16 cellular contexts compared by ENCODE assay signal in the genomic region with DNA sequence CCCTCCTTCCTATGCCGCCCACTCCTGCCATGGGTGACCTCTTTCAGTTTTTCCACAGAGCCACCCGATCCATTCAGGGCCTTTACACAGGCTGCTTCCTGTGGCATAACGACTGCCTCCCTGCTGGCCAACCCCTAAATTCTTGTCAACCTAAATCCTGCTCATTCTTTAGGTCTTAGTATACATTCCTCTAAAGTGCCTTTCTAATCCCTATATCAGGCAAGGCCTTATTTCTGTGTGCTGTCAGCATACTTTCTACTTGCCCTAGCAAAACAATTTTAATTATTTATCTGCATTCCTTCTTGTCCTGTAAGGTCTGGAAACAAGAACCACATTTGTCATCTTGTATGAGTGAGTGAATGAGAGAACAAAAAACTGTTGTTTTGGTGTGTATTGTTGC.
DNase-seq lines count a peak whose midpoint lies in the region; FAIRE-seq and TF ChIP-seq lines count a peak whose summit lies in the region.
"Had no signal": no experiment of that assay in that cellular context is flagged by ENCODE, and none has a peak within 500 bp of the region (broad histone marks: within the 10 kb centered on the region; RNA-seq: fewer than 3 reads in every experiment).

No MANE protein-coding gene starts in this region.

- peaks cover 7% of the 10 kb centered on the region for H3K9me3 ChIP-seq in A673 (ENCODE audit: low read depth, low read length, poor library complexity, severe bottlenecking)

- H2AK5ac ChIP-seq in mesendoderm (ENCODE audit: low read length): no peak overlapping the region

- no peak overlapping the region for H4K5ac ChIP-seq in mesendoderm (ENCODE audit: low read length)

- H3K4me2 ChIP-seq in mesendoderm (ENCODE audit: low read length): no peak overlapping the region
- H3K4me2 ChIP-seq: BLaER1 had no signal

- H3K79me1 ChIP-seq in mesendoderm (ENCODE audit: low read length): no peaks in the 10 kb centered on the region

- no peak overlapping the region for H2BK15ac ChIP-seq in mesendoderm (replicated peaks; ENCODE audit: low read depth)

- no peak overlapping the region for H3K4ac ChIP-seq in mesendoderm (ENCODE audit: low read depth, low read length)

- CTCF ChIA-PET in A673 (lab: Charles Lee): no interaction called here

- no peak overlapping the region for H2BK120ac ChIP-seq in mesendoderm (ENCODE audit: low read depth, low read length)

- peak; percentile 77 for DNase-seq in HS-27A (ENCODE audit: low read depth)
- peak; percentile 86 for DNase-seq in amniotic epithelial cell (ENCODE audit: low read depth)
- DNase-seq in mesendoderm: peak; percentile 51
- DNase-seq in A673 (ENCODE audit: low spot score): no peak
- no peak for DNase-seq in HuH-7 (ENCODE audit: low spot score)
- DNase-seq in D721Med (ENCODE audit: insufficient read length, low spot score): no peak
- no peak for DNase-seq in NCI-H748 treated with DMSO at 0.1 percent for 48 hours (lab: John Stamatoyannopoulos, UW)
- DNase-seq: DMS53, GDM1, H9, KBM-7, NCI-H1092 treated with DMSO at 0.1 percent for 48 hours, NCI-H1694 treated with DMSO at 0.1 percent for 48 hours, NCI-H446 had no signal

- no peak overlapping the region for H2BK5ac ChIP-seq in mesendoderm (ENCODE audit: low read length)

- no peak for FAIRE-seq in D721Med (lab: Jason Lieb, UNC)
- FAIRE-seq: GM12892 had no signal

- POLR2A ChIA-PET in A673 (lab: Charles Lee; ENCODE audit: low non-redundant PET): no interaction called here

- H3K18ac ChIP-seq in mesendoderm (ENCODE audit: low read length): no peak overlapping the region

- H3K4me1 ChIP-seq in mesendoderm (ENCODE audit: control insufficient read depth, low read depth, low read length) (no peaks in the 10 kb centered on the region), A673 (ENCODE audit: insufficient read depth, low read length, poor library complexity, severe bottlenecking) (no peaks in the 10 kb centered on the region)
- H3K4me1 ChIP-seq: BLaER1 had no signal

- TF ChIP-seq CTCF in A673 (conservative IDR thresholded peaks at IDR 0.05; ENCODE audit: low read depth, low read length) (no peak), D721Med (IDR thresholded peaks at IDR 0.05; ENCODE audit: insufficient read depth, missing control alignments) (no peak)

- WGBS in mesendoderm (ENCODE audit: extremely low coverage, insufficient coverage, low lambda C conversion rate): no CpG with 5 or more reads among the region's 3 CpGs

- H3K23ac ChIP-seq in mesendoderm (ENCODE audit: low read length): no peak overlapping the region

- no peak overlapping the region for H3K27ac ChIP-seq in mesendoderm (ENCODE audit: low read depth, low read length)
- H3K27ac ChIP-seq in A673 (ENCODE audit: low read depth, low read length, poor library complexity, severe bottlenecking): no peak overlapping the region
- H3K27ac ChIP-seq: BLaER1 had no signal

- no peaks in the 10 kb centered on the region for H3K27me3 ChIP-seq in mesendoderm (ENCODE audit: insufficient read depth, low read length, poor library complexity)
- peaks cover 3% of the 10 kb centered on the region for H3K27me3 ChIP-seq in A673 (replicated peaks; ENCODE audit: insufficient read depth, low read depth, low read length, poor library complexity)
- H3K27me3 ChIP-seq: BLaER1 had no signal

- H3K9ac ChIP-seq in mesendoderm (ENCODE audit: low read length): no peak overlapping the region
- H3K9ac ChIP-seq: BLaER1 had no signal

- intact Hi-C loops in A673 (cut with micrococcal nuclease; ENCODE audit: unreplicated experiment): no loop called here

- no peak overlapping the region for H4K8ac ChIP-seq in mesendoderm (ENCODE audit: low read depth, low read length)

- H3K4me3 ChIP-seq in mesendoderm (ENCODE audit: low read length) (no peak overlapping the region), A673 (ENCODE audit: low read depth, low read length, poor library complexity, severe bottlenecking) (no peak overlapping the region)
- H3K4me3 ChIP-seq: BLaER1 had no signal

- no TSS peak for BruUV-seq in A673 (replicated peaks; lab: Mats Ljungman, UMichigan)

- H3K36me3 ChIP-seq in mesendoderm (ENCODE audit: control insufficient read depth, insufficient read depth, low read length) (no peaks in the 10 kb centered on the region), A673 (ENCODE audit: insufficient read depth, low read length, poor library complexity, severe bottlenecking) (no peaks in the 10 kb centered on the region)
- H3K36me3 ChIP-seq: BLaER1 had no signal

- no peak overlapping the region for H3K56ac ChIP-seq in mesendoderm (ENCODE audit: low read length)

- no peaks in the 10 kb centered on the region for H3K79me2 ChIP-seq in mesendoderm (ENCODE audit: control insufficient read depth, insufficient read depth, low read length)

Comparison
In these comparisons a context has a peak if more than half of its experiments do, and no peak if none do; other contexts are left out.
1. DNase-seq: peak in HS-27A (single experiment), amniotic epithelial cell (single experiment) and mesendoderm (single experiment); none in A673 (single experiment), HuH-7 (single experiment), D721Med (single experiment) and NCI-H748 treated with DMSO at 0.1 percent for 48 hours (single experiment).